2 cellular contexts compared by ENCODE assay signal in the genomic region with DNA sequence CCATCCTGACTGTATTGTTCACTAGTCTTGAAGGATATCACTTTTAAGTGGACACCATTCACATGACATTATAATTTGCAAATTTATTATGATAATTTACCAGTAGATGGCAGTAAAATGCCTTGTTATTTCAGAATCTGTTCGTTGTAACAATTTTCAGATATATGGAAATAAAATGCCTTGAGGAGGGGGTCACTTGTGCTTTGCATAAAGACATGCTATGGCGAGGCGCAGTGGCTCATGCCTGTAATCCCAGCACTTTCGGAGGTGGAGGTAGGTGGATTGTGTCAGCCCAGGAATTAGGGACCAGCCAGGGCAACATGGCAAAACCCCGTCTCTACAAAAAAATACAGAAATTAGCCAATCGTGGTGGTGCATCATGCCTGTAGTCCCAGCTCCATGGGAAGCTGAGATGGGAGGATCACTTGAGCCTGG.
TF ChIP-seq lines count a peak whose summit lies in the region.

No MANE protein-coding gene starts in this region.

TF ChIP-seq in K562, 482 proteins besides CTCF, POLR2A, EP300 and RAD21:
- TF ChIP-seq, protein P1, sequence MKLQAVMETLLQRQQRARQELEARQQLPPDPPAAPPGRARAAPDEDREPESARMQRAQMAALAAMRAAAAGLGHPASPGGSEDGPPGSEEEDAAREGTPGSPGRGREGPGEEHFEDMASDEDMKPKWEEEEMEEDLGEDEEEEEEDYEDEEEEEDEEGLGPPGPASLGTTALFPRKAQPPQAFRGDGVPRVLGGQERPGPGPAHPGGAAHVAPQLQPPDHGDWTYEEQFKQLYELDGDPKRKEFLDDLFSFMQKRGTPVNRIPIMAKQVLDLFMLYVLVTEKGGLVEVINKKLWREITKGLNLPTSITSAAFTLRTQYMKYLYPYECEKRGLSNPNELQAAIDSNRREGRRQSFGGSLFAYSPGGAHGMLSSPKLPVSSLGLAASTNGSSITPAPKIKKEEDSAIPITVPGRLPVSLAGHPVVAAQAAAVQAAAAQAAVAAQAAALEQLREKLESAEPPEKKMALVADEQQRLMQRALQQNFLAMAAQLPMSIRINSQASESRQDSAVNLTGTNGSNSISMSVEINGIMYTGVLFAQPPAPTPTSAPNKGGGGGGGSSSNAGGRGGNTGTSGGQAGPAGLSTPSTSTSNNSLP (IDR thresholded peaks at IDR 0.05; ENCODE audit: borderline replicate concordance, low read depth, low read length) = peak; percentile 89
- no peak for TF ChIP-seq ZNF41 (CRISPR knock-in tag; conservative IDR thresholded peaks at IDR 0.05)
- no peak for TF ChIP-seq BCOR (IDR thresholded peaks at IDR 0.05)
- TF ChIP-seq, protein P2, sequence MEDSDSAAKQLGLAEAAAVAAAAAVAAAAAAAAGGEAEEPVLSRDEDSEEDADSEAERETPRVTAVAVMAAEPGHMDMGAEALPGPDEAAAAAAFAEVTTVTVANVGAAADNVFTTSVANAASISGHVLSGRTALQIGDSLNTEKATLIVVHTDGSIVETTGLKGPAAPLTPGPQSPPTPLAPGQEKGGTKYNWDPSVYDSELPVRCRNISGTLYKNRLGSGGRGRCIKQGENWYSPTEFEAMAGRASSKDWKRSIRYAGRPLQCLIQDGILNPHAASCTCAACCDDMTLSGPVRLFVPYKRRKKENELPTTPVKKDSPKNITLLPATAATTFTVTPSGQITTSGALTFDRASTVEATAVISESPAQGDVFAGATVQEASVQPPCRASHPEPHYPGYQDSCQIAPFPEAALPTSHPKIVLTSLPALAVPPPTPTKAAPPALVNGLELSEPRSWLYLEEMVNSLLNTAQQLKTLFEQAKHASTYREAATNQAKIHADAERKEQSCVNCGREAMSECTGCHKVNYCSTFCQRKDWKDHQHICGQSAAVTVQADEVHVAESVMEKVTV (CRISPR knock-in tag; IDR thresholded peaks at IDR 0.05) = no peak

TF ChIP-seq in liver, 16 proteins besides CTCF, POLR2A, EP300 and RAD21:
- TF ChIP-seq HNF4G (IDR thresholded peaks at IDR 0.05) = no peak
- TF ChIP-seq, protein P3, sequence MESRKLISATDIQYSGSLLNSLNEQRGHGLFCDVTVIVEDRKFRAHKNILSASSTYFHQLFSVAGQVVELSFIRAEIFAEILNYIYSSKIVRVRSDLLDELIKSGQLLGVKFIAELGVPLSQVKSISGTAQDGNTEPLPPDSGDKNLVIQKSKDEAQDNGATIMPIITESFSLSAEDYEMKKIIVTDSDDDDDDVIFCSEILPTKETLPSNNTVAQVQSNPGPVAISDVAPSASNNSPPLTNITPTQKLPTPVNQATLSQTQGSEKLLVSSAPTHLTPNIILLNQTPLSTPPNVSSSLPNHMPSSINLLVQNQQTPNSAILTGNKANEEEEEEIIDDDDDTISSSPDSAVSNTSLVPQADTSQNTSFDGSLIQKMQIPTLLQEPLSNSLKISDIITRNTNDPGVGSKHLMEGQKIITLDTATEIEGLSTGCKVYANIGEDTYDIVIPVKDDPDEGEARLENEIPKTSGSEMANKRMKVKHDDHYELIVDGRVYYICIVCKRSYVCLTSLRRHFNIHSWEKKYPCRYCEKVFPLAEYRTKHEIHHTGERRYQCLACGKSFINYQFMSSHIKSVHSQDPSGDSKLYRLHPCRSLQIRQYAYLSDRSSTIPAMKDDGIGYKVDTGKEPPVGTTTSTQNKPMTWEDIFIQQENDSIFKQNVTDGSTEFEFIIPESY (IDR thresholded peaks at IDR 0.05) = no peak
- TF ChIP-seq, protein P4, sequence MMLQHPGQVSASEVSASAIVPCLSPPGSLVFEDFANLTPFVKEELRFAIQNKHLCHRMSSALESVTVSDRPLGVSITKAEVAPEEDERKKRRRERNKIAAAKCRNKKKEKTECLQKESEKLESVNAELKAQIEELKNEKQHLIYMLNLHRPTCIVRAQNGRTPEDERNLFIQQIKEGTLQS (IDR thresholded peaks at IDR 0.05) = no peak
- TF ChIP-seq RXRA (IDR thresholded peaks at IDR 0.05) = no peak
- TF ChIP-seq, protein P5, sequence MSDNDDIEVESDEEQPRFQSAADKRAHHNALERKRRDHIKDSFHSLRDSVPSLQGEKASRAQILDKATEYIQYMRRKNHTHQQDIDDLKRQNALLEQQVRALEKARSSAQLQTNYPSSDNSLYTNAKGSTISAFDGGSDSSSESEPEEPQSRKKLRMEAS (IDR thresholded peaks at IDR 0.05) = no peak
- no peak for TF ChIP-seq FOXA1 (IDR thresholded peaks at IDR 0.05)
- TF ChIP-seq EGR1 (IDR thresholded peaks at IDR 0.05; ENCODE audit: low read depth in 2 of 2) = no peak
- TF ChIP-seq YY1 (IDR thresholded peaks at IDR 0.05) = no peak
- TF ChIP-seq JUND (IDR thresholded peaks at IDR 0.05) = no peak
- TF ChIP-seq GABPA (IDR thresholded peaks at IDR 0.05 in 1 of 2, conservative IDR thresholded peaks at IDR 0.05 in 1 of 2) = no peak
- no peak for TF ChIP-seq TAF1 (conservative IDR thresholded peaks at IDR 0.05)
- TF ChIP-seq SP1 (IDR thresholded peaks at IDR 0.05) = no peak
- TF ChIP-seq, protein P6, sequence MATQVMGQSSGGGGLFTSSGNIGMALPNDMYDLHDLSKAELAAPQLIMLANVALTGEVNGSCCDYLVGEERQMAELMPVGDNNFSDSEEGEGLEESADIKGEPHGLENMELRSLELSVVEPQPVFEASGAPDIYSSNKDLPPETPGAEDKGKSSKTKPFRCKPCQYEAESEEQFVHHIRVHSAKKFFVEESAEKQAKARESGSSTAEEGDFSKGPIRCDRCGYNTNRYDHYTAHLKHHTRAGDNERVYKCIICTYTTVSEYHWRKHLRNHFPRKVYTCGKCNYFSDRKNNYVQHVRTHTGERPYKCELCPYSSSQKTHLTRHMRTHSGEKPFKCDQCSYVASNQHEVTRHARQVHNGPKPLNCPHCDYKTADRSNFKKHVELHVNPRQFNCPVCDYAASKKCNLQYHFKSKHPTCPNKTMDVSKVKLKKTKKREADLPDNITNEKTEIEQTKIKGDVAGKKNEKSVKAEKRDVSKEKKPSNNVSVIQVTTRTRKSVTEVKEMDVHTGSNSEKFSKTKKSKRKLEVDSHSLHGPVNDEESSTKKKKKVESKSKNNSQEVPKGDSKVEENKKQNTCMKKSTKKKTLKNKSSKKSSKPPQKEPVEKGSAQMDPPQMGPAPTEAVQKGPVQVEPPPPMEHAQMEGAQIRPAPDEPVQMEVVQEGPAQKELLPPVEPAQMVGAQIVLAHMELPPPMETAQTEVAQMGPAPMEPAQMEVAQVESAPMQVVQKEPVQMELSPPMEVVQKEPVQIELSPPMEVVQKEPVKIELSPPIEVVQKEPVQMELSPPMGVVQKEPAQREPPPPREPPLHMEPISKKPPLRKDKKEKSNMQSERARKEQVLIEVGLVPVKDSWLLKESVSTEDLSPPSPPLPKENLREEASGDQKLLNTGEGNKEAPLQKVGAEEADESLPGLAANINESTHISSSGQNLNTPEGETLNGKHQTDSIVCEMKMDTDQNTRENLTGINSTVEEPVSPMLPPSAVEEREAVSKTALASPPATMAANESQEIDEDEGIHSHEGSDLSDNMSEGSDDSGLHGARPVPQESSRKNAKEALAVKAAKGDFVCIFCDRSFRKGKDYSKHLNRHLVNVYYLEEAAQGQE (IDR thresholded peaks at IDR 0.05) = no peak
- TF ChIP-seq HNF4A (conservative IDR thresholded peaks at IDR 0.05) = no peak
- no peak for TF ChIP-seq NR2F2 (IDR thresholded peaks at IDR 0.05)
- no peak for TF ChIP-seq FOXA2 (IDR thresholded peaks at IDR 0.05)
